Comparison of ENCODE assay signal across 10 cellular contexts in the genomic region with DNA sequence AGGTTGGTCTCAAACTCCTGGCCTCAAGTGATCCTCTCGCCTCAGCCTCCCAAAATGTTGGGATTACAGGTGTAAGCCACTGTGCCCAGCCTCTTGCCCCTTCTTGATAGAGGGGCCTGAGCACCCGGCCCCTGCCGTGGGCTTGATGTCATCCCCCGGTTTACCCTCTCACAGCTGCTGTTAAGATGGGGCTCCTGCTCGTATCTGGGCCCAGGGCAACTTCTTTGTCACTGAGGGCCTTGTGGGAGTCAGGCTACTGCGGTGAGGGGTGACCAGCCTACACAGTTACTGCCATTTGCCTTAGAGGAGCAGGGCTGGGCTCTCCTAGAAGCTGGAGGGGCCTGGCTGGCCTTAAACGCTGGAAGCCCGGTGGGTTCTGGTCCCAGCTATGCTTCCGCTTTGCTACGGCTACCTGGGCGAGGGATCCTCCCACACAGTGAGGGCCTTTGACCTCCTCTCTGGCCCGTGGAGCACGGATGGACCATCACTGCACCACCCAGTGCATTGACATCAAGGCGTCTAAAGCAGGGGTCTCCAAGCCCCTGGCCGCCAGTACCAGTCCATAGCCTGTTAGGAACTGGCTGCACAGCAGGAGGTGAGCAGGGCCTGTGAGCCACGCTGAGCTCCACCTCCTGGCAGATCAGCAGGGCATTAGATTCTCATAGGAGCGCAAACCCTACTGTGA. TPM values are rescaled to one million over a fixed set of nuclear protein-coding genes. Genes with fewer than 3 reads are reported as not detected.
DNase-seq lines count a peak whose midpoint lies in the region; ATAC-seq and TF ChIP-seq lines count a peak whose summit lies in the region.
"Had no signal": no experiment of that assay in that cellular context is flagged by ENCODE, and none has a peak within 500 bp of the region (broad histone marks: within the 10 kb centered on the region; RNA-seq: fewer than 3 reads in every experiment).

No MANE protein-coding gene starts in this region.

- no peak overlapping the region for H3K27ac Mint-ChIP-seq in activated naive CD4-positive, alpha-beta T cell treated with anti-CD3 and anti-CD28 coated beads, Interleukin-2, amount 50 U/mL, for 24 hours
- no peak overlapping the region for H3K27ac Mint-ChIP-seq in activated naive CD4-positive, alpha-beta T cell treated with anti-CD3 and anti-CD28 coated beads, Interleukin-2, amount 50 U/mL, for 72 hours
- no peak overlapping the region for H3K27ac Mint-ChIP-seq in activated CD8-positive, alpha-beta T cell treated with anti-CD3 and anti-CD28 coated beads, Interleukin-2, amount 10 ng/mL, durations not matched to agents 7 days and 5 days
- H3K27ac Mint-ChIP-seq in memory B cell, result no peak overlapping the region

- H3K36me3 Mint-ChIP-seq in activated naive CD4-positive, alpha-beta T cell treated with anti-CD3 and anti-CD28 coated beads, Interleukin-2, amount 50 U/mL, for 24 hours, result no peaks in the 10 kb centered on the region
- H3K36me3 Mint-ChIP-seq in activated naive CD4-positive, alpha-beta T cell treated with anti-CD3 and anti-CD28 coated beads, Interleukin-2, amount 50 U/mL, for 72 hours, result no peaks in the 10 kb centered on the region
- H3K36me3 Mint-ChIP-seq in activated CD8-positive, alpha-beta T cell treated with anti-CD3 and anti-CD28 coated beads, Interleukin-2, amount 10 ng/mL, durations not matched to agents 7 days and 5 days (ENCODE audit: low read depth), result no peaks in the 10 kb centered on the region
- H3K36me3 Mint-ChIP-seq in memory B cell, result no peaks in the 10 kb centered on the region

- intact Hi-C loops in upper lobe of right lung (cut with DNase I), result no loop called here

- H3K4me1 ChIP-seq in upper lobe of right lung, result peaks cover 7% of the 10 kb centered on the region

- TF ChIP-seq CTCF in upper lobe of right lung (IDR thresholded peaks at IDR 0.05), result no peak

- no peak overlapping the region for H3K4me3 ChIP-seq in upper lobe of right lung

- H3K36me3 ChIP-seq in upper lobe of right lung, result no peaks in the 10 kb centered on the region
- H3K36me3 ChIP-seq: adrenal gland had no signal

- H3K4me3 Mint-ChIP-seq in activated naive CD4-positive, alpha-beta T cell treated with anti-CD3 and anti-CD28 coated beads, Interleukin-2, amount 50 U/mL, for 24 hours, result peak overlapping the region; percentile 74
- peak overlapping the region; percentile 65 for H3K4me3 Mint-ChIP-seq in activated CD8-positive, alpha-beta T cell treated with anti-CD3 and anti-CD28 coated beads, Interleukin-2, amount 10 ng/mL, durations not matched to agents 7 days and 5 days
- H3K4me3 Mint-ChIP-seq in memory B cell, result peak overlapping the region; percentile 94

- H3K27me3 ChIP-seq in upper lobe of right lung, result peaks cover 17% of the 10 kb centered on the region

- no peaks in the 10 kb centered on the region for H3K9me3 Mint-ChIP-seq in activated naive CD4-positive, alpha-beta T cell treated with anti-CD3 and anti-CD28 coated beads, Interleukin-2, amount 50 U/mL, for 24 hours
- H3K9me3 Mint-ChIP-seq in activated naive CD4-positive, alpha-beta T cell treated with anti-CD3 and anti-CD28 coated beads, Interleukin-2, amount 50 U/mL, for 72 hours, result no peaks in the 10 kb centered on the region
- H3K9me3 Mint-ChIP-seq in activated CD8-positive, alpha-beta T cell treated with anti-CD3 and anti-CD28 coated beads, Interleukin-2, amount 10 ng/mL, durations not matched to agents 7 days and 5 days (ENCODE audit: insufficient read depth), result no peaks in the 10 kb centered on the region
- H3K9me3 Mint-ChIP-seq in memory B cell, result no peaks in the 10 kb centered on the region

- ATAC-seq in activated naive CD4-positive, alpha-beta T cell treated with anti-CD3 and anti-CD28 coated beads, Interleukin-2, amount 50 U/mL, for 72 hours, result no peak
- ATAC-seq in activated CD8-positive, alpha-beta T cell treated with anti-CD3 and anti-CD28 coated beads, Interleukin-2, amount 10 ng/mL, durations not matched to agents 7 days and 5 days, result no peak
- ATAC-seq in memory B cell (ENCODE audit: low read depth) (no peak), upper lobe of right lung (no peak), GM21576 (IDR thresholded peaks at IDR 0.05; ENCODE audit: unreplicated experiment) (no peak)

- peaks cover 4% of the 10 kb centered on the region for H3K4me1 Mint-ChIP-seq in activated naive CD4-positive, alpha-beta T cell treated with anti-CD3 and anti-CD28 coated beads, Interleukin-2, amount 50 U/mL, for 24 hours
- H3K4me1 Mint-ChIP-seq in activated CD8-positive, alpha-beta T cell treated with anti-CD3 and anti-CD28 coated beads, Interleukin-2, amount 10 ng/mL, durations not matched to agents 7 days and 5 days (ENCODE audit: low read depth), result peaks cover 4% of the 10 kb centered on the region
- peaks cover 4% of the 10 kb centered on the region for H3K4me1 Mint-ChIP-seq in memory B cell

- peaks cover 6% of the 10 kb centered on the region for H3K27me3 Mint-ChIP-seq in activated naive CD4-positive, alpha-beta T cell treated with anti-CD3 and anti-CD28 coated beads, Interleukin-2, amount 50 U/mL, for 24 hours
- H3K27me3 Mint-ChIP-seq in activated CD8-positive, alpha-beta T cell treated with anti-CD3 and anti-CD28 coated beads, Interleukin-2, amount 10 ng/mL, durations not matched to agents 7 days and 5 days (ENCODE audit: low read depth), result peaks cover 24% of the 10 kb centered on the region
- peaks cover 4% of the 10 kb centered on the region for H3K27me3 Mint-ChIP-seq in memory B cell

- DNase-seq in activated naive CD4-positive, alpha-beta T cell treated with anti-CD3 and anti-CD28 coated beads, Interleukin-2, amount 50 U/mL, for 72 hours (ENCODE audit: low spot score in 2 of 2), result no peak
- DNase-seq in activated CD8-positive, alpha-beta T cell treated with anti-CD3 and anti-CD28 coated beads, Interleukin-2, amount 10 ng/mL, durations not matched to agents 7 days and 5 days, result no peak
- DNase-seq in memory B cell (ENCODE audit: low spot score in 2 of 2) (no peak), upper lobe of right lung (peak; percentile 54), KG1 (lab: John Stamatoyannopoulos, UW) (no peak), AG08395 (ENCODE audit: low spot score) (no peak)

- H3K9me3 ChIP-seq in upper lobe of right lung, result no peaks in the 10 kb centered on the region
- H3K9me3 ChIP-seq: adrenal gland had no signal

- no peak overlapping the region for H3K27ac ChIP-seq in upper lobe of right lung

- CTCF ChIA-PET in activated CD8-positive, alpha-beta T cell treated with anti-CD3 and anti-CD28 coated beads, Interleukin-2, amount 10 ng/mL, durations not matched to agents 7 days and 5 days (lab: Charles Lee), result interaction anchor here (0.8 to 2.5 kb wide), 3 partner anchors 9 to 40 kb away, joined by 3 to 10 read pairs (median 3); no protein-coding TSS in a partner anchor

- POLR2A ChIA-PET in activated CD8-positive, alpha-beta T cell treated with anti-CD3 and anti-CD28 coated beads, Interleukin-2, amount 10 ng/mL, durations not matched to agents 7 days and 5 days (lab: Charles Lee), result interaction anchor here (1.1 kb wide), 1 partner anchor 9 kb away, joined by 4 read pairs; no protein-coding TSS in a partner anchor

RNA-seq across cellular contexts. Expression of a gene that starts 1.1 kb away (rescaled TPM):
- not detected for total RNA-seq in activated naive CD4-positive, alpha-beta T cell treated with anti-CD3 and anti-CD28 coated beads, Interleukin-2, amount 50 U/mL, for 72 hours
- not detected for total RNA-seq in activated CD8-positive, alpha-beta T cell treated with anti-CD3 and anti-CD28 coated beads, Interleukin-2, amount 10 ng/mL, durations not matched to agents 7 days and 5 days
- total RNA-seq in upper lobe of right lung, result 20.0 TPM
- total RNA-seq: PC-3 had no signal

RNA-seq across cellular contexts. Expression of a gene that starts 7.4 kb away (rescaled TPM):
- total RNA-seq in activated naive CD4-positive, alpha-beta T cell treated with anti-CD3 and anti-CD28 coated beads, Interleukin-2, amount 50 U/mL, for 72 hours, result 10 to 100 TPM; 49.8 to 58.3 TPM
- 10 to 100 TPM; 61.0 to 64.5 TPM for total RNA-seq in activated CD8-positive, alpha-beta T cell treated with anti-CD3 and anti-CD28 coated beads, Interleukin-2, amount 10 ng/mL, durations not matched to agents 7 days and 5 days
- total RNA-seq in upper lobe of right lung, result 35.6 TPM

Comparison
In these comparisons a context has a peak if more than half of its experiments do, and no peak if none do; other contexts are left out.
1. RNA of a gene that starts 1.1 kb away (total RNA-seq): 20.0 TPM in upper lobe of right lung (single experiment); not detected in activated naive CD4-positive, alpha-beta T cell treated with anti-CD3 and anti-CD28 coated beads, Interleukin-2, amount 50 U/mL, for 72 hours and not detected in activated CD8-positive, alpha-beta T cell treated with anti-CD3 and anti-CD28 coated beads, Interleukin-2, amount 10 ng/mL, durations not matched to agents 7 days and 5 days; every median in the first group is over 10 times any median in the second.
2. Peak in every context shown above with its lines, with median percentiles within 50 percentile points of each other: H3K4me3 Mint-ChIP-seq.